Comparison of ENCODE assay signal across 27 cellular contexts in the genomic region with DNA sequence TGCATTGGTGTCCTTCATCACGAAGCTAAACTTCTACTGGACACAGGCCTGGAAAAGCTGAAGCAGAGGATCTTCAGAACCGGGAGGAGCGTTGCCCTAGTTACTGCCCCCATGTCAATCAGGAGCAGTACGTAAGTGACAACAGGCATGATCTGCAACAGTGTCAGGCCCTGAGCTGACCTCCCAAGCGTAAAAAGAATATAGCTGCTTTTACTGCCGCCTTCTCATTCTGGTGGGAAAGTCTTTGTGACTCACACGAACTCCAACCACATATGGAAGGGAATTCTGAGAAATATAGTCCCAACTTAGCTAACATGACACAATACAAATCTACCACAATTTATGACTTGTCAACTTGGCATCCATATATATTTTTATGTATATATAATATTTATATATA.
DNase-seq lines count a peak whose midpoint lies in the region; ATAC-seq, FAIRE-seq and TF ChIP-seq lines count a peak whose summit lies in the region.
"Had no signal": no experiment of that assay in that cellular context is flagged by ENCODE, and none has a peak within 500 bp of the region (broad histone marks: within the 10 kb centered on the region; RNA-seq: fewer than 3 reads in every experiment).

No MANE protein-coding gene starts in this region.

- no peaks in the 10 kb centered on the region for H3K27me3 Mint-ChIP-seq in type B pancreatic cell
- H3K27me3 Mint-ChIP-seq: activated CD4-positive, alpha-beta T cell treated with anti-CD3 and anti-CD28 coated beads, Interleukin-2, amount 10 ng/mL, durations not matched to agents 7 days and 5 days; activated CD8-positive, alpha-beta memory T cell treated with anti-CD3 and anti-CD28 coated beads, Interleukin-2, amount 10 ng/mL, durations not matched to agents 7 days and 5 days; CD4-positive, CD25-positive, alpha-beta regulatory T cell; natural killer cell treated with Interleukin-12 subunit alpha and Interleukin-12 subunit beta and Interleukin-15 and Interleukin-18, amount 100 ng/mL, for 72 hours had no signal

- peak; percentile 22 for DNase-seq in LHCN-M2 (ENCODE audit: low read depth)
- DNase-seq in amniotic epithelial cell (ENCODE audit: low read depth): peak; percentile 62
- DNase-seq in glomerular visceral epithelial cell (ENCODE audit: extremely low spot score): peak; percentile 82
- no peak for DNase-seq in type B pancreatic cell (ENCODE audit: extremely low spot score, unreplicated experiment)
- DNase-seq in GM12891 (ENCODE audit: insufficient read length, low spot score): no peak
- no peak for DNase-seq in NCI-H1105 (lab: John Stamatoyannopoulos, UW)
- DNase-seq: activated CD4-positive, alpha-beta T cell treated with anti-CD3 and anti-CD28 coated beads, Interleukin-2, amount 10 ng/mL, durations not matched to agents 7 days and 5 days; activated CD8-positive, alpha-beta memory T cell treated with anti-CD3 and anti-CD28 coated beads, Interleukin-2, amount 10 ng/mL, durations not matched to agents 7 days and 5 days; activated naive CD4-positive, alpha-beta T cell treated with Interleukin-2 at 50 U/mL for 16 hours; activated T-cell treated with anti-CD3 and anti-CD28 coated beads, Interleukin-2, amount 50 U/mL, for 72 hours; CD4-positive, CD25-positive, alpha-beta regulatory T cell; central memory CD4-positive, alpha-beta T cell; gastrocnemius medialis; H7; KG1; NCI-H1048; NCI-H187; NCI-H526 treated with DMSO at 0.1 percent for 48 hours; ovary; stimulated activated CD4-positive, alpha-beta T cell treated with anti-CD3 and anti-CD28 coated beads, Interleukin-4, amount 100 ng/mL, for 24 hours; stimulated activated naive CD4-positive, alpha-beta T cell; testis had no signal

- H3K36me3 Mint-ChIP-seq in type B pancreatic cell: no peaks in the 10 kb centered on the region
- H3K36me3 Mint-ChIP-seq: activated CD8-positive, alpha-beta memory T cell treated with anti-CD3 and anti-CD28 coated beads, Interleukin-2, amount 10 ng/mL, durations not matched to agents 7 days and 5 days; natural killer cell treated with Interleukin-12 subunit alpha and Interleukin-12 subunit beta and Interleukin-15 and Interleukin-18, amount 100 ng/mL, for 72 hours had no signal

- no peak for TF ChIP-seq POLR2A in GM12891 (IDR thresholded peaks at IDR 0.05; ENCODE audit: low read depth, low read length)

- TF ChIP-seq CTCF in type B pancreatic cell (conservative IDR thresholded peaks at IDR 0.05): no peak

- no peak for FAIRE-seq in GM12891 (lab: Jason Lieb, UNC)
- FAIRE-seq: G401.6, HTR-8/SVneo, islet of Langerhans had no signal

- no peak for ATAC-seq in GM18870 (IDR thresholded peaks at IDR 0.05; ENCODE audit: unreplicated experiment)
- ATAC-seq: activated CD8-positive, alpha-beta memory T cell treated with anti-CD3 and anti-CD28 coated beads, Interleukin-2, amount 10 ng/mL, durations not matched to agents 7 days and 5 days; activated T-cell treated with anti-CD3 and anti-CD28 coated beads, Interleukin-2, amount 50 U/mL, for 72 hours; gastrocnemius medialis; natural killer cell treated with Interleukin-12 subunit alpha and Interleukin-12 subunit beta and Interleukin-15 and Interleukin-18, amount 100 ng/mL, for 72 hours had no signal

- no peak overlapping the region for H3K4me3 Mint-ChIP-seq in type B pancreatic cell
- H3K4me3 Mint-ChIP-seq: activated CD4-positive, alpha-beta T cell treated with anti-CD3 and anti-CD28 coated beads, Interleukin-2, amount 10 ng/mL, durations not matched to agents 7 days and 5 days; activated CD8-positive, alpha-beta memory T cell treated with anti-CD3 and anti-CD28 coated beads, Interleukin-2, amount 10 ng/mL, durations not matched to agents 7 days and 5 days; activated T-cell treated with anti-CD3 and anti-CD28 coated beads, Interleukin-2, amount 50 U/mL, for 72 hours; CD4-positive, CD25-positive, alpha-beta regulatory T cell; natural killer cell treated with Interleukin-12 subunit alpha and Interleukin-12 subunit beta and Interleukin-15 and Interleukin-18, amount 100 ng/mL, for 72 hours had no signal

- no peaks in the 10 kb centered on the region for H3K4me1 Mint-ChIP-seq in type B pancreatic cell (ENCODE audit: unreplicated experiment)
- H3K4me1 Mint-ChIP-seq: activated CD4-positive, alpha-beta T cell treated with anti-CD3 and anti-CD28 coated beads, Interleukin-2, amount 10 ng/mL, durations not matched to agents 7 days and 5 days; activated CD8-positive, alpha-beta memory T cell treated with anti-CD3 and anti-CD28 coated beads, Interleukin-2, amount 10 ng/mL, durations not matched to agents 7 days and 5 days had no signal

- no peak overlapping the region for H3K27ac Mint-ChIP-seq in type B pancreatic cell
- H3K27ac Mint-ChIP-seq: activated CD4-positive, alpha-beta T cell treated with anti-CD3 and anti-CD28 coated beads, Interleukin-2, amount 10 ng/mL, durations not matched to agents 7 days and 5 days; activated CD8-positive, alpha-beta memory T cell treated with anti-CD3 and anti-CD28 coated beads, Interleukin-2, amount 10 ng/mL, durations not matched to agents 7 days and 5 days; activated T-cell treated with anti-CD3 and anti-CD28 coated beads, Interleukin-2, amount 50 U/mL, for 72 hours; CD4-positive, CD25-positive, alpha-beta regulatory T cell had no signal

- H3K9me3 Mint-ChIP-seq in type B pancreatic cell: no peaks in the 10 kb centered on the region
- H3K9me3 Mint-ChIP-seq: activated CD4-positive, alpha-beta T cell treated with anti-CD3 and anti-CD28 coated beads, Interleukin-2, amount 10 ng/mL, durations not matched to agents 7 days and 5 days; natural killer cell treated with Interleukin-12 subunit alpha and Interleukin-12 subunit beta and Interleukin-15 and Interleukin-18, amount 100 ng/mL, for 72 hours had no signal

TF ChIP-seq in GM12891, 5 proteins besides CTCF, POLR2A, EP300 and RAD21:
- TF ChIP-seq POU2F2 (IDR thresholded peaks at IDR 0.05; ENCODE audit: low read depth, low read length) (no peak), POLR2AphosphoS5 (IDR thresholded peaks at IDR 0.05; ENCODE audit: low read depth, low read length) (no peak), TAF1 (IDR thresholded peaks at IDR 0.05; ENCODE audit: low read depth, low read length) (no peak), SPI1 (IDR thresholded peaks at IDR 0.05; ENCODE audit: low read depth, low read length) (no peak), PAX5 (IDR thresholded peaks at IDR 0.05; ENCODE audit: insufficient read depth, low read length, severe bottlenecking) (no peak)
TF ChIP-seq in GM12891: peak in this region for 0.

Comparison
In these comparisons a context has a peak if more than half of its experiments do, and no peak if none do; other contexts are left out.
1. DNase-seq: peak in LHCN-M2 (single experiment), amniotic epithelial cell (single experiment) and glomerular visceral epithelial cell (single experiment); none in type B pancreatic cell (single experiment), GM12891 (single experiment) and NCI-H1105 (single experiment).